10 cellular contexts compared by ENCODE assay signal in the genomic region with DNA sequence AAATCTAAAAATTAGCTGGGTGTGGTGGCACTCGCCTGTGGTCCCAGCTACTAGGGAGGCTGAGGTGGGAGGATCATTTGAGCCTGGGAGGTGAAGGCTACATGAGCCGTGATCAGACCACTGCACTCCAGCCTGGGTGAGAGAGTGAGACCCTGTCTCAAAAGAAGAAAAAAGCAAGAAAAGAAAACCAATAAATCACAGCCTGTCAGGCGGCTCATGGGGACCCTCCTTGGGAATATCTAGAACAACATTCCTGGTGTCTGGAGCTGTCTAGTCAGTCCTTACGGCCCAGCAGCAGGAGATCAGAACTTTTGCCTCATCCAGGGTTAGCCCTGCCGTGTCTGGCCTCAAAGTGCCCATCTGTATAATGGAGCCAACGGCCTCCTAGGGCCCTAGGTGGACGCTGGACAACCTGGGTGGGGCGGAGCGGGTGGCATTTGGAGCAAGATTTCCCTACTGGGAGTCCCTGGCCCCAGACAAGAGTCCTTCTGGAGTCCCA. TPM values are rescaled to one million over a fixed set of nuclear protein-coding genes. Genes with fewer than 3 reads are reported as not detected.
DNase-seq lines count a peak whose midpoint lies in the region; ATAC-seq and TF ChIP-seq lines count a peak whose summit lies in the region.
"Had no signal": no experiment of that assay in that cellular context is flagged by ENCODE, and none has a peak within 500 bp of the region (broad histone marks: within the 10 kb centered on the region; RNA-seq: fewer than 3 reads in every experiment).

No MANE protein-coding gene starts in this region.

- intact Hi-C loops in adrenal gland (cut with DNase I) = no loop called here
- intact Hi-C loops in thyroid gland (cut with DNase I) = no loop called here

- peak overlapping the region; percentile 47 for H3K4me3 Mint-ChIP-seq in activated CD4-positive, alpha-beta T cell treated with anti-CD3 and anti-CD28 coated beads, Interleukin-2, amount 10 ng/mL, durations not matched to agents 7 days and 5 days

- H3K23ac ChIP-seq in mesenchymal stem cell (ENCODE audit: low read length in 2 of 2) = no peak overlapping the region

- H3K27me3 ChIP-seq in adrenal gland = no peaks in the 10 kb centered on the region
- H3K27me3 ChIP-seq in mesenchymal stem cell (ENCODE audit: control insufficient read depth in 1 of 2, insufficient read depth in 1 of 2, low read length in 2 of 2) = no peaks in the 10 kb centered on the region
- no peaks in the 10 kb centered on the region for H3K27me3 ChIP-seq in thyroid gland

- no peak for ATAC-seq in GM18873 (IDR thresholded peaks at IDR 0.05; ENCODE audit: low FRiP score, unreplicated experiment)

- H3K4me1 Mint-ChIP-seq in activated CD4-positive, alpha-beta T cell treated with anti-CD3 and anti-CD28 coated beads, Interleukin-2, amount 10 ng/mL, durations not matched to agents 7 days and 5 days = peaks cover 41% of the 10 kb centered on the region

- H2BK5ac ChIP-seq in mesenchymal stem cell (ENCODE audit: low read depth, low read length, poor library complexity, severe bottlenecking) = no peak overlapping the region

- no peak for TF ChIP-seq POLR2A in adrenal gland (IDR thresholded peaks at IDR 0.05)
- no peak for TF ChIP-seq POLR2A in thyroid gland (IDR thresholded peaks at IDR 0.05)

- no peak overlapping the region for H2AFZ ChIP-seq in mesenchymal stem cell (ENCODE audit: low read depth, low read length)

- peak overlapping the region; percentile 90 for H4K91ac ChIP-seq in mesenchymal stem cell (ENCODE audit: low read length)

- 80 to 96% (median 91%) methylated on average over 7 to 9 of the region's 9 CpGs for WGBS in adrenal gland, 4 donors
- 93% methylated on average over 9 of the region's 9 CpGs for WGBS in mesenchymal stem cell
- 94 to 95% methylated on average over 6 to 9 of the region's 9 CpGs for WGBS in thyroid gland, 2 donors

- no peaks in the 10 kb centered on the region for H3K36me3 ChIP-seq in adrenal gland (replicated peaks in 1 of 2)
- no peaks in the 10 kb centered on the region for H3K36me3 ChIP-seq in mesenchymal stem cell (ENCODE audit: control insufficient read depth in 1 of 2, insufficient read depth in 2 of 2, low read depth in 1 of 2, low read length in 2 of 2)
- no peaks in the 10 kb centered on the region for H3K36me3 ChIP-seq in thyroid gland

- no peaks in the 10 kb centered on the region for H3K9me3 Mint-ChIP-seq in activated CD4-positive, alpha-beta T cell treated with anti-CD3 and anti-CD28 coated beads, Interleukin-2, amount 10 ng/mL, durations not matched to agents 7 days and 5 days

- peak overlapping the region; percentile 84 for H3K9ac ChIP-seq in mesenchymal stem cell (ENCODE audit: low read length)

- H3K4me3 ChIP-seq in adrenal gland (peak overlapping the region in 1 of 4 donors; percentile 68), mesenchymal stem cell (ENCODE audit: insufficient read depth in 1 of 2, low read depth in 1 of 2, low read length in 2 of 2) (peak overlapping the region in 1 of 2 experiments; percentile 37), thyroid gland (replicated peaks in 1 of 3) (no peak overlapping the region)

- peaks cover 3% of the 10 kb centered on the region for H3K79me1 ChIP-seq in mesenchymal stem cell (replicated peaks; ENCODE audit: low read length, poor library complexity, severe bottlenecking)

- H2AK5ac ChIP-seq in mesenchymal stem cell (ENCODE audit: low read length, severe bottlenecking) = peak overlapping the region; percentile 90

- H3K27ac ChIP-seq in adrenal gland (peak overlapping the region in 3 of 5 donors; percentile 98 to 99 (median 98)), mesenchymal stem cell (ENCODE audit: low read length, poor library complexity, severe bottlenecking) (no peak overlapping the region), thyroid gland (peak overlapping the region in 2 of 3 donors; percentile 99 to 100)

- peak overlapping the region; percentile 15 to 87 for H2BK12ac ChIP-seq in mesenchymal stem cell (ENCODE audit: low read length in 2 of 2)

- H3K18ac ChIP-seq in mesenchymal stem cell (ENCODE audit: low read depth in 1 of 2, low read length in 2 of 2) = peak overlapping the region; percentile 46 to 73

- H3K27me3 Mint-ChIP-seq in activated CD4-positive, alpha-beta T cell treated with anti-CD3 and anti-CD28 coated beads, Interleukin-2, amount 10 ng/mL, durations not matched to agents 7 days and 5 days = peaks cover 3% of the 10 kb centered on the region

- CTCF ChIA-PET in activated CD4-positive, alpha-beta T cell treated with anti-CD3 and anti-CD28 coated beads, Interleukin-2, amount 10 ng/mL, durations not matched to agents 7 days and 5 days (lab: Charles Lee) = interaction anchor here (1.6 kb wide), 1 partner anchor 52 kb away, joined by 3 read pairs; no protein-coding TSS in a partner anchor

- peak overlapping the region; percentile 77 to 85 for H3K4ac ChIP-seq in mesenchymal stem cell (ENCODE audit: low read depth in 1 of 2, low read length in 2 of 2)

- TF ChIP-seq CTCF in adrenal gland (IDR thresholded peaks at IDR 0.05) = no peak
- no peak for TF ChIP-seq CTCF in thyroid gland (IDR thresholded peaks at IDR 0.05)

- peak overlapping the region; percentile 10 for H4K8ac ChIP-seq in mesenchymal stem cell (ENCODE audit: low read length)

- no peak overlapping the region for H3K4me2 ChIP-seq in mesenchymal stem cell (ENCODE audit: low read length, poor library complexity, severe bottlenecking)

- H2BK15ac ChIP-seq in mesenchymal stem cell (ENCODE audit: low read depth, poor library complexity, severe bottlenecking) = peak overlapping the region; percentile 15

- POLR2A ChIA-PET in activated CD4-positive, alpha-beta T cell treated with anti-CD3 and anti-CD28 coated beads, Interleukin-2, amount 10 ng/mL, durations not matched to agents 7 days and 5 days (lab: Charles Lee) = no interaction called here

- H3K9me3 ChIP-seq in adrenal gland (replicated peaks in 1 of 3) (no peaks in the 10 kb centered on the region), mesenchymal stem cell (ENCODE audit: control insufficient read depth, low read length) (no peaks in the 10 kb centered on the region), thyroid gland (no peaks in the 10 kb centered on the region)

- peak overlapping the region; percentile 78 for H3K27ac Mint-ChIP-seq in activated CD4-positive, alpha-beta T cell treated with anti-CD3 and anti-CD28 coated beads, Interleukin-2, amount 10 ng/mL, durations not matched to agents 7 days and 5 days

- peak overlapping the region; percentile 100 for H2BK120ac ChIP-seq in mesenchymal stem cell (ENCODE audit: low read depth, low read length)

- no peak overlapping the region for H3K14ac ChIP-seq in mesenchymal stem cell (ENCODE audit: low read length in 2 of 2)

- no peaks in the 10 kb centered on the region for H3K36me3 Mint-ChIP-seq in activated CD4-positive, alpha-beta T cell treated with anti-CD3 and anti-CD28 coated beads, Interleukin-2, amount 10 ng/mL, durations not matched to agents 7 days and 5 days (ENCODE audit: low read depth)

- H3K4me1 ChIP-seq in adrenal gland (replicated peaks in 1 of 2) = peaks cover 30 to 37% of the 10 kb centered on the region in 2 donors
- peaks cover 41% of the 10 kb centered on the region for H3K4me1 ChIP-seq in mesenchymal stem cell (ENCODE audit: control insufficient read depth, insufficient read depth, low read depth, low read length)
- peaks cover 29 to 40% of the 10 kb centered on the region in 2 donors for H3K4me1 ChIP-seq in thyroid gland

- no peak for DNase-seq in activated CD4-positive, alpha-beta T cell treated with anti-CD3 and anti-CD28 coated beads, Interleukin-2, amount 10 ng/mL, durations not matched to agents 7 days and 5 days
- DNase-seq in activated CD4-positive, alpha-beta T cell treated with anti-CD3 and anti-CD28 coated beads, Interleukin-2, amount 50 U/mL, for 48 hours = no peak
- DNase-seq in adrenal gland = no peak
- peak; percentile 28 for DNase-seq in mesenchymal stem cell
- DNase-seq in thyroid gland = no peak
- no peak for DNase-seq in cortex of kidney (lab: John Stamatoyannopoulos, UW)
- no peak for DNase-seq in NCI-H774 (lab: John Stamatoyannopoulos, UW)
- DNase-seq: amniotic stem cell; stimulated activated CD4-positive, alpha-beta T cell treated with anti-CD3 and anti-CD28 coated beads, Interleukin-4, amount 100 ng/mL, for 24 hours had no signal

RNA-seq across cellular contexts. Expression of a gene that starts 23.9 kb away (rescaled TPM):
- total RNA-seq in activated CD4-positive, alpha-beta T cell treated with anti-CD3 and anti-CD28 coated beads, Interleukin-2, amount 10 ng/mL, durations not matched to agents 7 days and 5 days = over 10,000 TPM; 12,408 to 13,148 TPM
- 1,000 to 10,000 TPM; 1,803 to 3,893 (median 2,465) TPM for total RNA-seq in adrenal gland
- 1,000 to 10,000 TPM; 3,628 to 7,592 (median 4,346) TPM for polyA plus RNA-seq in adrenal gland
- polyA plus RNA-seq in mesenchymal stem cell (2013, experiment 1 of 2) = 10,616 TPM
- 10,486 TPM for polyA plus RNA-seq in mesenchymal stem cell (2013, experiment 2 of 2)
- total RNA-seq in thyroid gland = 1,000 to 10,000 TPM in 3 of 4 donors, 100 to 1,000 TPM in 1; 848 to 2,475 (median 1,538) TPM

RNA-seq across cellular contexts. Expression of a gene that starts 38.3 kb away (rescaled TPM):
- total RNA-seq in activated CD4-positive, alpha-beta T cell treated with anti-CD3 and anti-CD28 coated beads, Interleukin-2, amount 10 ng/mL, durations not matched to agents 7 days and 5 days = 1 to 10 TPM; 4.2 to 4.6 TPM
- total RNA-seq in adrenal gland (100 to 1,000 TPM in 5 of 8 donors, 10 to 100 TPM in 3; 93.8 to 152 (median 103) TPM), thyroid gland (100 to 1,000 TPM in 1 of 4 donors, 10 to 100 TPM in 3; 31.4 to 101 (median 42.6) TPM)
- polyA plus RNA-seq in adrenal gland = 10 to 100 TPM; 13.7 to 67.9 (median 56.0) TPM
- 241 TPM for polyA plus RNA-seq in mesenchymal stem cell (2013, experiment 1 of 2)
- 235 TPM for polyA plus RNA-seq in mesenchymal stem cell (2013, experiment 2 of 2)

RNA-seq across cellular contexts. Expression of a gene that starts 40.7 kb away (rescaled TPM):
- total RNA-seq in activated CD4-positive, alpha-beta T cell treated with anti-CD3 and anti-CD28 coated beads, Interleukin-2, amount 10 ng/mL, durations not matched to agents 7 days and 5 days = 10 to 100 TPM; 12.5 to 13.6 TPM
- total RNA-seq in adrenal gland (10 to 100 TPM in 6 of 8 donors, 1 to 10 TPM in 2; 9.5 to 13.6 (median 12.3) TPM), thyroid gland (10 to 100 TPM in 3 of 4 donors, 1 to 10 TPM in 1; 6.2 to 12.7 (median 10.4) TPM)
- polyA plus RNA-seq in adrenal gland = 1 to 10 TPM; 1.4 to 3.5 (median 2.7) TPM
- 8.4 TPM for polyA plus RNA-seq in mesenchymal stem cell (2013, experiment 1 of 2)
- 8.3 TPM for polyA plus RNA-seq in mesenchymal stem cell (2013, experiment 2 of 2)

Comparison
In these comparisons a context has a peak if more than half of its experiments do, and no peak if none do; other contexts are left out.
1. RNA of a gene that starts 38.3 kb away (total RNA-seq): 93.8 to 152 TPM in adrenal gland and 31.4 to 101 TPM in thyroid gland; 4.2 to 4.6 TPM in activated CD4-positive, alpha-beta T cell treated with anti-CD3 and anti-CD28 coated beads, Interleukin-2, amount 10 ng/mL, durations not matched to agents 7 days and 5 days; every median in the first group is over 4 times any median in the second.